Comparison of ENCODE assay signal across 13 cellular contexts in genomic region chr6:166277021-166277420, GRCh38. TPM values are rescaled to one million over a fixed set of nuclear protein-coding genes. Genes with fewer than 3 reads are reported as not detected.
DNase-seq lines count a peak whose midpoint lies in the region; ATAC-seq and TF ChIP-seq lines count a peak whose summit lies in the region.
"Had no signal": no experiment of that assay in that cellular context is flagged by ENCODE, and none has a peak within 500 bp of the region (broad histone marks: within the 10 kb centered on the region; RNA-seq: fewer than 3 reads in every experiment).

No MANE protein-coding gene starts in this region.

- no peak overlapping the region for H3K4me2 ChIP-seq in MM.1S (ENCODE audit: low read depth, low read length)
- H3K4me2 ChIP-seq: BLaER1 treated with 17β-estradiol and CSF1 and Interleukin-3, amounts not matched to agents 10 nM and 100 nM had no signal

- H3K36me3 ChIP-seq in MG63 = no peaks in the 10 kb centered on the region
- no peaks in the 10 kb centered on the region for H3K36me3 ChIP-seq in MM.1S (replicated peaks; ENCODE audit: insufficient read depth, low read length)
- H3K36me3 ChIP-seq: BLaER1 treated with 17β-estradiol and CSF1 and Interleukin-3, amounts not matched to agents 10 nM and 100 nM; ovary had no signal

- no peak overlapping the region for H3K9ac ChIP-seq in MM.1S (ENCODE audit: low read length)
- H3K9ac ChIP-seq: BLaER1 treated with 17β-estradiol and CSF1 and Interleukin-3, amounts not matched to agents 10 nM and 100 nM had no signal

- H3K27me3 ChIP-seq in MG63 = no peaks in the 10 kb centered on the region
- H3K27me3 ChIP-seq in MM.1S (replicated peaks; ENCODE audit: insufficient read depth, low read length) = no peaks in the 10 kb centered on the region
- H3K27me3 ChIP-seq: BLaER1 treated with 17β-estradiol and CSF1 and Interleukin-3, amounts not matched to agents 10 nM and 100 nM; ovary had no signal

- TF ChIP-seq CTCF in fibroblast of mammary gland (conservative IDR thresholded peaks at IDR 0.05; ENCODE audit: control insufficient read depth, insufficient read depth, low read depth, low read length) (no peak), MM.1S (IDR thresholded peaks at IDR 0.05; ENCODE audit: low read length) (no peak), GM13977 (IDR thresholded peaks at IDR 0.05; ENCODE audit: extremely low read depth, insufficient read depth, missing control alignments) (no peak)

- no peaks in the 10 kb centered on the region for H3K9me2 ChIP-seq in MM.1S (replicated peaks; ENCODE audit: insufficient read depth, low read length)

- H2AFZ ChIP-seq in MM.1S (ENCODE audit: low read length) = no peak overlapping the region

- ATAC-seq in GM18858 (IDR thresholded peaks at IDR 0.05; ENCODE audit: unreplicated experiment) = no peak

- no peaks in the 10 kb centered on the region for H3K4me1 ChIP-seq in MM.1S (ENCODE audit: low read length)

- no peaks in the 10 kb centered on the region for H3K79me2 ChIP-seq in MM.1S (ENCODE audit: low read length)

- no peak overlapping the region for H3K27ac ChIP-seq in MM.1S (ENCODE audit: low read length)
- H3K27ac ChIP-seq: BLaER1 treated with 17β-estradiol and CSF1 and Interleukin-3, amounts not matched to agents 10 nM and 100 nM; ovary had no signal

- no peaks in the 10 kb centered on the region for H4K20me1 ChIP-seq in MM.1S (ENCODE audit: insufficient read depth, low read length)
- H4K20me1 ChIP-seq: BLaER1 treated with 17β-estradiol and CSF1 and Interleukin-3, amounts not matched to agents 10 nM and 100 nM had no signal

- H3K9me3 ChIP-seq in MG63 = no peaks in the 10 kb centered on the region
- H3K9me3 ChIP-seq in MM.1S (replicated peaks; ENCODE audit: insufficient read depth, low read length) = no peaks in the 10 kb centered on the region
- H3K9me3 ChIP-seq: BLaER1 treated with 17β-estradiol and CSF1 and Interleukin-3, amounts not matched to agents 10 nM and 100 nM; ovary had no signal

- in situ Hi-C loops in GM13977 (cut with MboI; ENCODE audit: low pct_unique_long_range_greater_than_20kb, low sequenced_read_pairs, unreplicated experiment) = no loop called here

- H3K4me3 ChIP-seq in MG63 (no peak overlapping the region), fibroblast of mammary gland (ENCODE audit: control insufficient read depth, low read depth, low read length) (no peak overlapping the region), MM.1S (ENCODE audit: low read length) (no peak overlapping the region)
- H3K4me3 ChIP-seq: BLaER1 treated with 17β-estradiol and CSF1 and Interleukin-3, amounts not matched to agents 10 nM and 100 nM; ovary had no signal

- DNase-seq in C1 segment of cervical spinal cord (lab: John Stamatoyannopoulos, UW) (peak in 13 of 14 donors; percentile 22 to 83 (median 67)), MG63 (peak; percentile 15), fibroblast of mammary gland (ENCODE audit: low read depth) (peak; percentile 2), pons (ENCODE audit: low spot score) (peak; percentile 82), NCI-H2171 treated with DMSO at 0.1 percent for 48 hours (lab: John Stamatoyannopoulos, UW) (no peak), MM.1S (no peak), GM13977 (ENCODE audit: low spot score) (no peak)
- DNase-seq: activated CD4-positive, alpha-beta memory T cell treated with anti-CD3 and anti-CD28 coated beads, Interleukin-2, amount 10 ng/mL, durations not matched to agents 7 days and 5 days; ovary had no signal

- no peaks in the 10 kb centered on the region for H3F3A ChIP-seq in MM.1S (ENCODE audit: insufficient read depth, low read length)

RNA-seq across cellular contexts. Expression of gene PRR18, which starts 31.2 kb away (rescaled TPM):
- 0.05 and 1.3 TPM in 2 replicates for total RNA-seq in MG63 (2014; rRNA removed; shearing (Covaris generic); ENCODE audit: low replicate concordance)
- total RNA-seq: activated CD4-positive, alpha-beta memory T cell treated with anti-CD3 and anti-CD28 coated beads, Interleukin-2, amount 10 ng/mL, durations not matched to agents 7 days and 5 days; dermis microvascular lymphatic vessel endothelial cell; glomerular endothelial cell had no signal

Comparison
In these comparisons a context has a peak if more than half of its experiments do, and no peak if none do; other contexts are left out.
1. DNase-seq: peak in C1 segment of cervical spinal cord (13 of 14), MG63 (single experiment), fibroblast of mammary gland (single experiment) and pons (single experiment); none in NCI-H2171 treated with DMSO at 0.1 percent for 48 hours (single experiment), MM.1S (single experiment) and GM13977 (single experiment).